ENCODE assay signal across 1 cellular context in the genomic region with DNA sequence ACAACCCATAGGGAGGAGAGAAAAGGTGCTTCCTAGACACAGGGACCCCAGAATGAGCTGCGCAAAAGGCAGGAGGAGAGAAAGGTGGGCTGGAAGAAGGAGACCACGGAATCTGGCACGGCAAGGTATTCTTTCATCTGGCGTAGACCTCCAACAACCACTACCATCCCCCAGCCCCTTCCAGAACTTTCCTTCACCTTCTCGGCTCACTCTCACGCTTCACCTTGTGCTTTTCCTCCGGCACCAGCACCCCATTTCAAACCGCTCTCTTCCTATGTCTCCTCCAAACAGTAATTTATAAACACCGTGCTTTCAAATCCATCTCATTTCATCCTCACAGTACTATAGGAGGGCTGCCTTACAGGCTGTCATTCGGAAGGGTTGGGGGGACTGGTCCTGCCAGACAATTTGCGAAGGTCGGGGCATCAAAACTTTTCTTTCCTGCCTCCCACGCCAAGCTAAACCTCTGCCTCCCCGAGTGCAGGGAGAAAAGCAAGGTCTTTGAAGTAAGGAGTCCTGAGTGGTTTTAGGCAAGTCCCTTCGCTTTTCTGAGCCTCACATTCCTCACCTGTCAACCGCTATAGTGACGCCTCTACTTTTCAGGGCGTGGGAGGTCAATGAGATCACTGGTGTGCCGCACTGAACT.
TF ChIP-seq lines count a peak whose summit lies in the region.

No MANE protein-coding gene starts in this region.

TF ChIP-seq in WTC11, 78 proteins besides CTCF, POLR2A, EP300 and RAD21 (continued from another document):
- TF ChIP-seq, protein P1, sequence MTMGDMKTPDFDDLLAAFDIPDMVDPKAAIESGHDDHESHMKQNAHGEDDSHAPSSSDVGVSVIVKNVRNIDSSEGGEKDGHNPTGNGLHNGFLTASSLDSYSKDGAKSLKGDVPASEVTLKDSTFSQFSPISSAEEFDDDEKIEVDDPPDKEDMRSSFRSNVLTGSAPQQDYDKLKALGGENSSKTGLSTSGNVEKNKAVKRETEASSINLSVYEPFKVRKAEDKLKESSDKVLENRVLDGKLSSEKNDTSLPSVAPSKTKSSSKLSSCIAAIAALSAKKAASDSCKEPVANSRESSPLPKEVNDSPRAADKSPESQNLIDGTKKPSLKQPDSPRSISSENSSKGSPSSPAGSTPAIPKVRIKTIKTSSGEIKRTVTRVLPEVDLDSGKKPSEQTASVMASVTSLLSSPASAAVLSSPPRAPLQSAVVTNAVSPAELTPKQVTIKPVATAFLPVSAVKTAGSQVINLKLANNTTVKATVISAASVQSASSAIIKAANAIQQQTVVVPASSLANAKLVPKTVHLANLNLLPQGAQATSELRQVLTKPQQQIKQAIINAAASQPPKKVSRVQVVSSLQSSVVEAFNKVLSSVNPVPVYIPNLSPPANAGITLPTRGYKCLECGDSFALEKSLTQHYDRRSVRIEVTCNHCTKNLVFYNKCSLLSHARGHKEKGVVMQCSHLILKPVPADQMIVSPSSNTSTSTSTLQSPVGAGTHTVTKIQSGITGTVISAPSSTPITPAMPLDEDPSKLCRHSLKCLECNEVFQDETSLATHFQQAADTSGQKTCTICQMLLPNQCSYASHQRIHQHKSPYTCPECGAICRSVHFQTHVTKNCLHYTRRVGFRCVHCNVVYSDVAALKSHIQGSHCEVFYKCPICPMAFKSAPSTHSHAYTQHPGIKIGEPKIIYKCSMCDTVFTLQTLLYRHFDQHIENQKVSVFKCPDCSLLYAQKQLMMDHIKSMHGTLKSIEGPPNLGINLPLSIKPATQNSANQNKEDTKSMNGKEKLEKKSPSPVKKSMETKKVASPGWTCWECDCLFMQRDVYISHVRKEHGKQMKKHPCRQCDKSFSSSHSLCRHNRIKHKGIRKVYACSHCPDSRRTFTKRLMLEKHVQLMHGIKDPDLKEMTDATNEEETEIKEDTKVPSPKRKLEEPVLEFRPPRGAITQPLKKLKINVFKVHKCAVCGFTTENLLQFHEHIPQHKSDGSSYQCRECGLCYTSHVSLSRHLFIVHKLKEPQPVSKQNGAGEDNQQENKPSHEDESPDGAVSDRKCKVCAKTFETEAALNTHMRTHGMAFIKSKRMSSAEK (CRISPR knock-in tag; IDR thresholded peaks at IDR 0.05; ENCODE audit: borderline replicate concordance) = no peak
- TF ChIP-seq NFYB (CRISPR knock-in tag; conservative IDR thresholded peaks at IDR 0.05; ENCODE audit: low read depth) = no peak
- TF ChIP-seq, protein P2, sequence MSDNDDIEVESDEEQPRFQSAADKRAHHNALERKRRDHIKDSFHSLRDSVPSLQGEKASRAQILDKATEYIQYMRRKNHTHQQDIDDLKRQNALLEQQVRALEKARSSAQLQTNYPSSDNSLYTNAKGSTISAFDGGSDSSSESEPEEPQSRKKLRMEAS (CRISPR knock-in tag; IDR thresholded peaks at IDR 0.05) = no peak
- TF ChIP-seq GTF2I (CRISPR knock-in tag; conservative IDR thresholded peaks at IDR 0.05) = no peak
- no peak for TF ChIP-seq ZBTB21 (CRISPR knock-in tag; IDR thresholded peaks at IDR 0.05; ENCODE audit: borderline replicate concordance)
- no peak for TF ChIP-seq ZNF263 (CRISPR knock-in tag; IDR thresholded peaks at IDR 0.05; ENCODE audit: low read depth)
